23 cellular contexts compared by ENCODE assay signal in the genomic region with DNA sequence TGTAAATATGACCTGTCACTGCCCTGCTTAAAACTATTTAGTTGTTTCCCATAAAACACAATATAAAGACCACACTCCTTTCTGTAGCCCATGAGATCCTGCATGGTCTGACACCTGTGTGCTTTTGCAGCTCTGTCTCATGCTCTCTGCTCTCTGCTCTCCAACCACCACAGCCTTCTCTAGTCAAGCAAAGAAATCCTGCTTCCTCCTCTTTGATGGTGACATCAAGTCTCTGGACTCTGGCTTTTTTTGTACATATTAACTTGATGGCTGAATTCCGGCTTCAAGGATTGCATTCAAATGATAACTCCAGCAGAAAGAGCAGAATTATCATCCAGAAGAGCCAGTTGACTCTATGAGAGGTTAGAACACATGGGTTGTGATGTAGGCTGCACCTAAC. TPM values are rescaled to one million over a fixed set of nuclear protein-coding genes. Genes with fewer than 3 reads are reported as not detected.
"Had no signal": no experiment of that assay in that cellular context is flagged by ENCODE, and none has a peak within 500 bp of the region (broad histone marks: within the 10 kb centered on the region; RNA-seq: fewer than 3 reads in every experiment).

No MANE protein-coding gene starts in this region.

- H3K4me3 Mint-ChIP-seq: activated naive CD8-positive, alpha-beta T cell; immature natural killer cell; natural killer cell treated with Interleukin-12 subunit alpha and Interleukin-12 subunit beta and Interleukin-15 and Interleukin-18, amount 100 ng/mL, for 72 hours; T-cell; T-helper 2 cell treated with Interferon-gamma antibody and Interleukin-4, amounts not matched to agents 5 μg/mL and 100 μg/mL, for 36 hours; WTC11 had no signal

- FAIRE-seq: bronchial epithelial cell, pancreas had no signal

- H3K9me3 Mint-ChIP-seq: activated T-helper 2 cell treated with anti-CD3 and anti-CD28 coated beads, Interferon-gamma antibody, Interleukin-2, Interleukin-4, amounts not matched to agents 10 μg/mL and 5 μg/mL and 100 μg/mL, durations not matched to agents 14 hours and 24 hours and 36 hours; T-cell; T-helper 2 cell treated with Interferon-gamma antibody and Interleukin-4, amounts not matched to agents 5 μg/mL and 100 μg/mL, for 36 hours; WTC11 had no signal

- H3K27ac ChIP-seq: adrenal gland, epithelial cell of prostate, neutrophil, pancreas, upper lobe of right lung had no signal

- H3K27me3 ChIP-seq: adrenal gland, neutrophil, pancreas, upper lobe of right lung had no signal

- H3K4me1 Mint-ChIP-seq: immature natural killer cell, T-cell had no signal

- H3K27ac Mint-ChIP-seq: activated naive CD8-positive, alpha-beta T cell; activated T-helper 2 cell treated with anti-CD3 and anti-CD28 coated beads, Interferon-gamma antibody, Interleukin-2, Interleukin-4, amounts not matched to agents 10 μg/mL and 5 μg/mL and 100 μg/mL, durations not matched to agents 14 hours and 24 hours and 36 hours; immature natural killer cell; natural killer cell treated with Interleukin-12 subunit alpha and Interleukin-12 subunit beta and Interleukin-15 and Interleukin-18, amount 100 ng/mL, for 72 hours; T-cell; T-helper 2 cell treated with Interferon-gamma antibody and Interleukin-4, amounts not matched to agents 5 μg/mL and 100 μg/mL, for 36 hours; WTC11 had no signal

- H3K4me3 ChIP-seq: adrenal gland, pancreas, upper lobe of right lung had no signal

- H3K36me3 Mint-ChIP-seq: activated naive CD8-positive, alpha-beta T cell; natural killer cell treated with Interleukin-12 subunit alpha and Interleukin-12 subunit beta and Interleukin-15 and Interleukin-18, amount 100 ng/mL, for 72 hours; T-cell; WTC11 had no signal

- H3K36me3 ChIP-seq: adrenal gland, neutrophil, pancreas, thoracic aorta, upper lobe of right lung had no signal

- H3K4me1 ChIP-seq: adrenal gland, pancreas, upper lobe of right lung had no signal

- H3K9me3 ChIP-seq: neutrophil, pancreas, thoracic aorta, upper lobe of right lung had no signal

- H3K27me3 Mint-ChIP-seq: activated naive CD8-positive, alpha-beta T cell; natural killer cell treated with Interleukin-12 subunit alpha and Interleukin-12 subunit beta and Interleukin-15 and Interleukin-18, amount 100 ng/mL, for 72 hours had no signal

- ATAC-seq: natural killer cell treated with Interleukin-12 subunit alpha and Interleukin-12 subunit beta and Interleukin-15 and Interleukin-18, amount 100 ng/mL, for 72 hours; pancreas; SK-N-SH treated with all-trans-retinoic acid at 6 μM for 48 hours; T-cell; upper lobe of right lung; WTC11 had no signal

- DNase-seq: activated naive CD4-positive, alpha-beta T cell; activated T-cell treated with anti-CD3 and anti-CD28 coated beads, Interleukin-2, amount 50 U/mL, for 1 hour; adrenal gland; cortex of kidney; immature natural killer cell; kidney glomerular epithelial cell; left ventricle myocardium superior; midbrain; pancreas; stimulated activated CD4-positive, alpha-beta T cell treated with anti-CD3 and anti-CD28 coated beads, Interleukin-4, amount 100 ng/mL, for 1 hour; stimulated activated naive CD4-positive, alpha-beta T cell; T-cell; upper lobe of right lung had no signal

RNA-seq across cellular contexts. Expression of gene CHSY3, which starts 58.2 kb away (rescaled TPM):
- total RNA-seq: activated T-helper 2 cell treated with anti-CD3 and anti-CD28 coated beads, Interferon-gamma antibody, Interleukin-2, Interleukin-4, amounts not matched to agents 10 μg/mL and 5 μg/mL and 100 μg/mL, durations not matched to agents 14 hours and 24 hours and 36 hours; T-cell had no signal
